In genomic region chr11:65580031-65580692, GRCh38 we compare ENCODE assay signal across 1 cellular context.
A peak's percentile ranks its signal among the peaks of the same experiment; 100 is the strongest.
TF ChIP-seq lines count a peak whose summit lies in the region.

No MANE protein-coding gene starts in this region.

TF ChIP-seq in GM12878, 131 proteins besides CTCF, POLR2A, EP300 and RAD21:
- peak; percentile 33; the same call in 1 of the 2 replicates for TF ChIP-seq NR2F1 (conservative IDR thresholded peaks at IDR 0.05)
- TF ChIP-seq KDM1A (IDR thresholded peaks at IDR 0.05; ENCODE audit: borderline replicate concordance): no peak
- no peak for TF ChIP-seq ZNF207 (IDR thresholded peaks at IDR 0.05; ENCODE audit: borderline replicate concordance)
- TF ChIP-seq CEBPZ (IDR thresholded peaks at IDR 0.05; ENCODE audit: low read depth, low read length): no peak
- no peak for TF ChIP-seq ZNF217 (IDR thresholded peaks at IDR 0.05)
TF ChIP-seq in GM12878: peak in this region for 1.
